Comparison of ENCODE assay signal across 14 cellular contexts in the genomic region with DNA sequence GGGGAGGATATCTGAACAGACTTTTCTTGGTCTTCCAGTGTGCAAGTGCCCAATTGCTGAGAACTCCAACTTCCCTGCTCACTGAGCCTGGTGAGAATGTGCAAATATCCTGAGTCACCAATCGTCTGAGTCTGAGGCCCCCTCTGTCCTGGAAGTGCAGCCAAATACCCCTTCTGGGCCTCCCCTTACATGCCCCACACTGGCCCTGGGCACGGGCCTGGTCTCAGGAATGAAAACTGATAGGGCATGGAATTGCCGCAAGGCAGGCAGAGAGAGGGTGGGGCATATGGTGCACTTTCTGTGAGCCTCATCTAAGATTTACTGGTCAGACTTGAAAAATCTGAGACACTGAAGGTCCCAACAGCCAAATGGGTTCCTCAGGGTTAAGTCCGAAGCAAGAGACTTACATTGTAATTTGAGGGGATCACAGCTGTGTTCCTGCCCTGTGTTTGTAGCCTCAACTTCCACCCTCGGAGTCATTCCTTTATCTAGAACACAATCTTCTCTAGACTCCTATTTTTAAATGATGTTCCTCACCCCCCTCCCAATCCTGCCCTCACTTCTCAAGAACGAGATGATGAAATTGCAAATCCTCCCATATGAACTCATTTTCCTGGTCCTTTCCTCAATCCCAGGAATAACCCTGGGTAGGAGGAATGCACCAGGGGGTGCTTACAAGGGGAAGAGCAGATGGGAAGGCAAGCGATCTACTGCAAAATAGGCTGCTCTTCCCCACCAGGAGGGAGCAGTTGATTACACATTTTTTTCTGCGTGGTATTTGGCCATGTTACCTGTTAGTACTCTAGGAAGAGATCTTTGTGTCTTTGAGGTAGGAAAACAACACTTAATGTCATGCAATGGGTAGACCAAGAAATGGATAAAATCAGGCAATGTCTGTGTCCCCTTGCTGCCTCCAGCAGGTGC. TPM values are rescaled to one million over a fixed set of nuclear protein-coding genes. Genes with fewer than 3 reads are reported as not detected.
"Had no signal": no experiment of that assay in that cellular context is flagged by ENCODE, and none has a peak within 500 bp of the region (broad histone marks: within the 10 kb centered on the region; RNA-seq: fewer than 3 reads in every experiment).

No MANE protein-coding gene starts in this region.

- H3K9me3 Mint-ChIP-seq: activated CD4-positive, alpha-beta T cell treated with anti-CD3 and anti-CD28 coated beads, Interleukin-2, amount 10 ng/mL, durations not matched to agents 24 days and 14 days; activated T-helper 2 cell treated with anti-CD3 and anti-CD28 coated beads, Interferon-gamma antibody, Interleukin-2, Interleukin-4, amounts not matched to agents 10 μg/mL and 5 μg/mL and 100 μg/mL, durations not matched to agents 14 hours and 24 hours and 36 hours; naive B cell; stimulated activated memory B cell treated with anti-CD40 and anti-IgM and Interleukin-4, amounts not matched to agents 10 μg/mL and 1 μg/mL and 100 μg/mL, for 72 hours; T-helper 1 cell treated with Interleukin-12 subunit alpha and Interleukin-12 subunit beta and Interleukin-4 antibody, amounts not matched to agents 30 μg/mL and 1 μg/mL, for 36 hours had no signal

- H3K27ac ChIP-seq: adrenal gland, neutrophil, transverse colon had no signal

- DNase-seq: activated CD4-positive, alpha-beta T cell treated with anti-CD3 and anti-CD28 coated beads, Interleukin-2, amount 10 ng/mL, durations not matched to agents 24 days and 14 days; activated naive CD4-positive, alpha-beta T cell treated with anti-CD3 and anti-CD28 coated beads, Interleukin-2, amount 50 U/mL, for 16 hours; cerebellar nuclear complex; kidney; midbrain; naive B cell; posterior cingulate gyrus; transverse colon had no signal

- H3K4me3 Mint-ChIP-seq: activated CD4-positive, alpha-beta T cell treated with anti-CD3 and anti-CD28 coated beads, Interleukin-2, amount 10 ng/mL, durations not matched to agents 24 days and 14 days; stimulated activated memory B cell treated with anti-CD40 and anti-IgM and Interleukin-4, amounts not matched to agents 10 μg/mL and 1 μg/mL and 100 μg/mL, for 72 hours; T-helper 1 cell treated with Interleukin-12 subunit alpha and Interleukin-12 subunit beta and Interleukin-4 antibody, amounts not matched to agents 30 μg/mL and 1 μg/mL, for 36 hours had no signal

- ATAC-seq: stimulated activated memory B cell treated with anti-CD40 and anti-IgM and Interleukin-4, amounts not matched to agents 10 μg/mL and 1 μg/mL and 100 μg/mL, for 72 hours had no signal

- H3K27ac Mint-ChIP-seq: activated CD4-positive, alpha-beta T cell treated with anti-CD3 and anti-CD28 coated beads, Interleukin-2, amount 10 ng/mL, durations not matched to agents 24 days and 14 days; activated T-helper 2 cell treated with anti-CD3 and anti-CD28 coated beads, Interferon-gamma antibody, Interleukin-2, Interleukin-4, amounts not matched to agents 10 μg/mL and 5 μg/mL and 100 μg/mL, durations not matched to agents 14 hours and 24 hours and 36 hours; naive B cell; stimulated activated memory B cell treated with anti-CD40 and anti-IgM and Interleukin-4, amounts not matched to agents 10 μg/mL and 1 μg/mL and 100 μg/mL, for 72 hours; T-helper 1 cell treated with Interleukin-12 subunit alpha and Interleukin-12 subunit beta and Interleukin-4 antibody, amounts not matched to agents 30 μg/mL and 1 μg/mL, for 36 hours had no signal

- H3K36me3 Mint-ChIP-seq: naive B cell; stimulated activated memory B cell treated with anti-CD40 and anti-IgM and Interleukin-4, amounts not matched to agents 10 μg/mL and 1 μg/mL and 100 μg/mL, for 72 hours had no signal

- H3K4me1 Mint-ChIP-seq: stimulated activated memory B cell treated with anti-CD40 and anti-IgM and Interleukin-4, amounts not matched to agents 10 μg/mL and 1 μg/mL and 100 μg/mL, for 72 hours had no signal

RNA-seq across cellular contexts. Expression of gene FGF1, which starts 49.7 kb away (rescaled TPM):
- total RNA-seq: activated CD4-positive, alpha-beta T cell treated with anti-CD3 and anti-CD28 coated beads, Interleukin-2, amount 10 ng/mL, durations not matched to agents 24 days and 14 days; activated CD8-positive, alpha-beta memory T cell treated with anti-CD3 and anti-CD28 coated beads for 36 hours; activated T-helper 2 cell treated with anti-CD3 and anti-CD28 coated beads, Interferon-gamma antibody, Interleukin-2, Interleukin-4, amounts not matched to agents 10 μg/mL and 5 μg/mL and 100 μg/mL, durations not matched to agents 14 hours and 24 hours and 36 hours had no signal
